Comparison of ENCODE assay signal across 10 cellular contexts in the genomic region with DNA sequence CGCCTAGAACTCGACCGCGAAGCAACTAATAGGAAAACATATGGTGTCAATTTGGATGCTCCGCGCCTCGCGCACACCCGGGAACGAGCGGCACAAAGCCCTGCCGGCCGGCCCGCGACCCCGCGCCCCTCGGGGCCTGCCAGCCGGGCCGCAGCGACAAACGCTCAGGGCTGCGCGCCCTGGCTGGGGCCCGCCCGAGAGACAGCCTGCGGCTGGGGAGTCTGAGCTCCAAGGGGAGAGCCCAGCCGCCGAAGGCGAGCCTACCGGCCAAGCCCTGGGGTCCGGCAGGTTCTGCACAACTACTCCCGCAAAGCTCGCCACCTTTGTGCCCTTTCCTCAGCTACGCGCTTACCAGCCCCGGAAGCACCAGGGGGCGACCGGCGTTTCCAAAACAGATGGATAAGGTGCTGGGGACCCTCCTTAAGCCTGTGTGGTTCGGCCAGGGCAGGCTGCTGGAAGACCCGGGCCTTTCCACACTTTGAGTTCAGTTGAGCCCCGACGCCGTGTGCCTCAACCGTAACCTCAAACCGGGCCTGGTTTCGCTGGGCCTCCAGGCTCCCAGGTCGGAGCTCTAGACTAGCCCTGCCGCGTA. TPM values are rescaled to one million over a fixed set of nuclear protein-coding genes. Genes with fewer than 3 reads are reported as not detected.
DNase-seq lines count a peak whose midpoint lies in the region; ATAC-seq lines count a peak whose summit lies in the region.
"Had no signal": no experiment of that assay in that cellular context is flagged by ENCODE, and none has a peak within 500 bp of the region (broad histone marks: within the 10 kb centered on the region; RNA-seq: fewer than 3 reads in every experiment).

No MANE protein-coding gene starts in this region.

- peak; percentile 16 to 25 for ATAC-seq in activated T-cell treated with anti-CD3 and anti-CD28 coated beads, Interleukin-2, amount 50 U/mL, for 72 hours (replicated peaks in 1 of 2)
- peak; percentile 22 for ATAC-seq in stimulated activated naive CD8-positive, alpha-beta T cell treated with anti-CD3 and anti-CD28 coated beads, Interleukin-15, amount 100 ng/mL, for 72 hours
- ATAC-seq in GM21717 (IDR thresholded peaks at IDR 0.05; ENCODE audit: unreplicated experiment): no peak

- no peaks in the 10 kb centered on the region for H3K36me3 ChIP-seq in iPS-18a (ENCODE audit: control insufficient read depth, low read depth, low read length)

- peaks cover 7% of the 10 kb centered on the region for H3K36me3 Mint-ChIP-seq in activated naive CD4-positive, alpha-beta T cell treated with anti-CD3 and anti-CD28 coated beads for 36 hours (ENCODE audit: low read depth)
- peaks cover 7 to 13% of the 10 kb centered on the region in 2 donors for H3K36me3 Mint-ChIP-seq in activated T-cell treated with anti-CD3 and anti-CD28 coated beads, Interleukin-2, amount 50 U/mL, for 72 hours (ENCODE audit: insufficient read depth in 2 of 2)

- H3K27me3 Mint-ChIP-seq in activated naive CD4-positive, alpha-beta T cell treated with anti-CD3 and anti-CD28 coated beads for 36 hours (ENCODE audit: low read depth): peaks cover 87% of the 10 kb centered on the region
- H3K27me3 Mint-ChIP-seq in activated T-cell treated with anti-CD3 and anti-CD28 coated beads, Interleukin-2, amount 50 U/mL, for 72 hours (ENCODE audit: low read depth): peaks cover 85% of the 10 kb centered on the region
- peaks cover 99% of the 10 kb centered on the region for H3K27me3 Mint-ChIP-seq in stimulated activated naive CD8-positive, alpha-beta T cell treated with anti-CD3 and anti-CD28 coated beads, Interleukin-15, amount 100 ng/mL, for 72 hours

- CTCF ChIA-PET in activated naive CD4-positive, alpha-beta T cell treated with anti-CD3 and anti-CD28 coated beads for 36 hours (lab: Charles Lee): no interaction called here

- H3K4me1 ChIP-seq in iPS-18a (ENCODE audit: control insufficient read depth, low read depth, low read length): peaks cover 36% of the 10 kb centered on the region

- H3K4me1 Mint-ChIP-seq in activated naive CD4-positive, alpha-beta T cell treated with anti-CD3 and anti-CD28 coated beads for 36 hours (ENCODE audit: low read depth): peaks cover 45% of the 10 kb centered on the region
- peaks cover 60% of the 10 kb centered on the region for H3K4me1 Mint-ChIP-seq in activated T-cell treated with anti-CD3 and anti-CD28 coated beads, Interleukin-2, amount 50 U/mL, for 72 hours (ENCODE audit: low read depth)
- peaks cover 65% of the 10 kb centered on the region for H3K4me1 Mint-ChIP-seq in stimulated activated naive CD8-positive, alpha-beta T cell treated with anti-CD3 and anti-CD28 coated beads, Interleukin-15, amount 100 ng/mL, for 72 hours

- H3K27ac Mint-ChIP-seq in activated naive CD4-positive, alpha-beta T cell treated with anti-CD3 and anti-CD28 coated beads for 36 hours: no peak overlapping the region
- H3K27ac Mint-ChIP-seq in activated T-cell treated with anti-CD3 and anti-CD28 coated beads, Interleukin-2, amount 50 U/mL, for 72 hours: no peak overlapping the region
- no peak overlapping the region for H3K27ac Mint-ChIP-seq in stimulated activated naive CD8-positive, alpha-beta T cell treated with anti-CD3 and anti-CD28 coated beads, Interleukin-15, amount 100 ng/mL, for 72 hours

- H3K9me3 ChIP-seq in iPS-18a (ENCODE audit: control insufficient read depth, low read depth, low read length): peaks cover 4% of the 10 kb centered on the region

- H3K9me3 Mint-ChIP-seq in activated naive CD4-positive, alpha-beta T cell treated with anti-CD3 and anti-CD28 coated beads for 36 hours: peaks cover 2% of the 10 kb centered on the region
- peaks cover 0 to 1% of the 10 kb centered on the region in 2 donors for H3K9me3 Mint-ChIP-seq in activated T-cell treated with anti-CD3 and anti-CD28 coated beads, Interleukin-2, amount 50 U/mL, for 72 hours
- peaks cover 5 to 7% of the 10 kb centered on the region in 2 donors for H3K9me3 Mint-ChIP-seq in stimulated activated naive CD8-positive, alpha-beta T cell treated with anti-CD3 and anti-CD28 coated beads, Interleukin-15, amount 100 ng/mL, for 72 hours

- H3K4me3 ChIP-seq in iPS-18a (ENCODE audit: low read length): peak overlapping the region; percentile 26

- no peak overlapping the region for H3K9ac ChIP-seq in iPS-18a (ENCODE audit: low read length)

- peaks cover 100% of the 10 kb centered on the region for H3K27me3 ChIP-seq in iPS-18a (ENCODE audit: control insufficient read depth, insufficient read depth, low read length)

- intact Hi-C loops in activated naive CD4-positive, alpha-beta T cell treated with anti-CD3 and anti-CD28 coated beads for 36 hours (cut with micrococcal nuclease): no loop called here

- DNase-seq in activated naive CD4-positive, alpha-beta T cell treated with anti-CD3 and anti-CD28 coated beads for 36 hours: peak; percentile 11
- no peak for DNase-seq in activated naive CD4-positive, alpha-beta T cell (lab: John Stamatoyannopoulos, UW)
- DNase-seq in activated T-cell treated with anti-CD3 and anti-CD28 coated beads, Interleukin-2, amount 50 U/mL, for 72 hours: peak in 1 of 2 donors; percentile 12
- no peak for DNase-seq in stimulated activated naive CD8-positive, alpha-beta T cell treated with anti-CD3 and anti-CD28 coated beads, Interleukin-15, amount 100 ng/mL, for 72 hours
- DNase-seq in NCI-H2227 (lab: John Stamatoyannopoulos, UW; ENCODE audit: unreplicated experiment) (no peak), hypothalamus (lab: John Stamatoyannopoulos, UW) (no peak)
- DNase-seq: NCI-H748 treated with DMSO at 0.1 percent for 48 hours had no signal

- peak overlapping the region; percentile 63 for H3K4me3 Mint-ChIP-seq in activated naive CD4-positive, alpha-beta T cell treated with anti-CD3 and anti-CD28 coated beads for 36 hours
- H3K4me3 Mint-ChIP-seq in activated T-cell treated with anti-CD3 and anti-CD28 coated beads, Interleukin-2, amount 50 U/mL, for 72 hours: peak overlapping the region; percentile 77 to 86
- H3K4me3 Mint-ChIP-seq in stimulated activated naive CD8-positive, alpha-beta T cell treated with anti-CD3 and anti-CD28 coated beads, Interleukin-15, amount 100 ng/mL, for 72 hours: peak overlapping the region; percentile 42 to 82

- H3K27ac ChIP-seq in iPS-18a (ENCODE audit: low read length): no peak overlapping the region

RNA-seq across cellular contexts. Expression of a gene that starts 6.0 kb away (rescaled TPM):
- 1 to 10 TPM; 1.5 TPM for total RNA-seq in activated naive CD4-positive, alpha-beta T cell treated with anti-CD3 and anti-CD28 coated beads for 36 hours
- under 1 TPM; 0.46 to 0.76 TPM for total RNA-seq in activated T-cell treated with anti-CD3 and anti-CD28 coated beads, Interleukin-2, amount 50 U/mL, for 72 hours
- total RNA-seq: fibroblast of lung had no signal
